Comparison of ENCODE assay signal across 23 cellular contexts in genomic region chr11:74123008-74123448, GRCh38. TPM values are rescaled to one million over a fixed set of nuclear protein-coding genes. Genes with fewer than 3 reads are reported as not detected.
A peak's percentile ranks its signal among the peaks of the same experiment; 100 is the strongest.
DNase-seq lines count a peak whose midpoint lies in the region; ATAC-seq and TF ChIP-seq lines count a peak whose summit lies in the region.
"Had no signal": no experiment of that assay in that cellular context is flagged by ENCODE, and none has a peak within 500 bp of the region (broad histone marks: within the 10 kb centered on the region; RNA-seq: fewer than 3 reads in every experiment).

No MANE protein-coding gene starts in this region.

- H3K4me1 ChIP-seq in HEK293 (ENCODE audit: control insufficient read depth, insufficient read depth, low read length): no peaks in the 10 kb centered on the region
- H3K4me1 ChIP-seq: adrenal gland had no signal

- intact Hi-C loops in left colon (cut with DNase I, micrococcal nuclease): no loop called here

- H3K4me3 ChIP-seq in AG09309 (ENCODE audit: control insufficient read depth, low read depth, low read length): no peak overlapping the region
- H3K4me3 ChIP-seq in HEK293 (ENCODE audit: low read depth, low read length): no peak overlapping the region
- H3K4me3 ChIP-seq in astrocyte of the cerebellum (ENCODE audit: low read depth, low read length): no peak overlapping the region
- H3K4me3 ChIP-seq: adrenal gland had no signal

- H3K4me3 Mint-ChIP-seq in mesothelial cell of epicardium: no peak overlapping the region
- H3K4me3 Mint-ChIP-seq: CD8-positive, alpha-beta memory T cell; natural killer cell; stimulated activated naive B cell treated with anti-CD40 and anti-IgM and Interleukin-4, amounts not matched to agents 10 μg/mL and 1 μg/mL and 100 μg/mL, for 72 hours had no signal

- no peak for DNase-seq in AG09309 (ENCODE audit: low read depth)
- no peak for DNase-seq in astrocyte of the cerebellum (ENCODE audit: low read depth)
- DNase-seq in mesothelial cell of epicardium (ENCODE audit: low spot score in 2 of 2, unreplicated experiment in 2 of 2): no peak
- no peak for DNase-seq in DMS 273 (lab: John Stamatoyannopoulos, UW; ENCODE audit: unreplicated experiment)
- no peak for DNase-seq in HK-2 (ENCODE audit: unreplicated experiment)
- DNase-seq in left colon: no peak
- DNase-seq in NCI-H1092 (lab: John Stamatoyannopoulos, UW): no peak
- DNase-seq: activated gamma-delta T cell; caudate nucleus; CD8-positive, alpha-beta memory T cell; DND-41; mesenchymal stem cell; natural killer cell; NCI-H1436; NCI-H2171; NCI-H526 treated with DMSO at 0.1 percent for 48 hours; SIG-M5; stimulated activated CD4-positive, alpha-beta T cell treated with anti-CD3 and anti-CD28 coated beads, Interleukin-1b, Interleukin-23, amount 100 ng/mL, for 48 hours; stimulated activated naive B cell treated with anti-CD40 and anti-IgM and Interleukin-4, amounts not matched to agents 10 μg/mL and 1 μg/mL and 100 μg/mL, for 72 hours; WERI-Rb-1 had no signal

- peaks cover 0 to 16% of the 10 kb centered on the region in 2 experiments; a peak in 2 of 3 replicates for H3K36me3 ChIP-seq in HEK293 (ENCODE audit: control insufficient read depth in 2 of 2, insufficient read depth in 1 of 2, low read length in 2 of 2)
- H3K36me3 ChIP-seq: adrenal gland had no signal

- H3K27ac Mint-ChIP-seq in mesothelial cell of epicardium: peak overlapping the region; percentile 91
- H3K27ac Mint-ChIP-seq: stimulated activated naive B cell treated with anti-CD40 and anti-IgM and Interleukin-4, amounts not matched to agents 10 μg/mL and 1 μg/mL and 100 μg/mL, for 72 hours had no signal

- no peaks in the 10 kb centered on the region for H3K9me3 ChIP-seq in HEK293 (ENCODE audit: control insufficient read depth, insufficient read depth, low read depth, low read length)
- H3K9me3 ChIP-seq: adrenal gland had no signal

- POLR2A ChIA-PET in HEK293 (lab: Yijun Ruan, JAX): interaction anchor here (1.0 kb wide), 1 partner anchor 48 kb away, joined by 3 read pairs; the partner anchor contains the start of gene PPME1

- no peak overlapping the region for H3K27ac ChIP-seq in HEK293 (ENCODE audit: extremely low read depth, low read depth, low read length)
- H3K27ac ChIP-seq: adrenal gland, epithelial cell of prostate, WERI-Rb-1 had no signal

- in situ Hi-C loops in astrocyte of the cerebellum (cut with HindIII; ENCODE audit: low sequenced_read_pairs): no loop called here

- CTCF ChIA-PET in HEK293 (lab: Yijun Ruan, JAX): interaction anchor here (1.9 kb wide), 1 partner anchor 26 kb away, joined by 4 read pairs; no protein-coding TSS in a partner anchor

- no peak for ATAC-seq in left colon
- ATAC-seq: natural killer cell; stimulated activated naive B cell treated with anti-CD40 and anti-IgM and Interleukin-4, amounts not matched to agents 10 μg/mL and 1 μg/mL and 100 μg/mL, for 72 hours had no signal

- no peaks in the 10 kb centered on the region for H3K9me3 Mint-ChIP-seq in mesothelial cell of epicardium
- H3K9me3 Mint-ChIP-seq: CD8-positive, alpha-beta memory T cell; natural killer cell had no signal

- peak; percentile 35 for TF ChIP-seq CTCF in AG09309 (IDR thresholded peaks at IDR 0.05; ENCODE audit: control insufficient read depth, insufficient read depth, low read depth, low read length, missing control alignments)
- TF ChIP-seq CTCF in HEK293 (tag by site-specific recombination; IDR thresholded peaks at IDR 0.05): no peak
- TF ChIP-seq CTCF in astrocyte of the cerebellum (IDR thresholded peaks at IDR 0.05; ENCODE audit: low read depth, low read length, missing control alignments): peak; percentile 13
- TF ChIP-seq CTCF in mesothelial cell of epicardium (IDR thresholded peaks at IDR 0.05; ENCODE audit: unreplicated experiment): no peak

- H3K27me3 Mint-ChIP-seq in mesothelial cell of epicardium (ENCODE audit: low read depth): no peaks in the 10 kb centered on the region
- H3K27me3 Mint-ChIP-seq: CD8-positive, alpha-beta memory T cell; stimulated activated naive B cell treated with anti-CD40 and anti-IgM and Interleukin-4, amounts not matched to agents 10 μg/mL and 1 μg/mL and 100 μg/mL, for 72 hours had no signal

- H3K36me3 Mint-ChIP-seq in mesothelial cell of epicardium: peaks cover 16% of the 10 kb centered on the region
- H3K36me3 Mint-ChIP-seq: natural killer cell had no signal

- peaks cover 22% of the 10 kb centered on the region for H3K4me1 Mint-ChIP-seq in mesothelial cell of epicardium
- H3K4me1 Mint-ChIP-seq: CD8-positive, alpha-beta memory T cell; natural killer cell; stimulated activated naive B cell treated with anti-CD40 and anti-IgM and Interleukin-4, amounts not matched to agents 10 μg/mL and 1 μg/mL and 100 μg/mL, for 72 hours had no signal

TF ChIP-seq in HEK293, 187 proteins besides CTCF, POLR2A, EP300 and RAD21:
- TF ChIP-seq ZNF660 (tag by site-specific recombination; IDR thresholded peaks at IDR 0.05): no peak
- TF ChIP-seq GLI4 (tag by site-specific recombination; IDR thresholded peaks at IDR 0.05): no peak
- peak; percentile 68 for TF ChIP-seq ZNF664 (tag by site-specific recombination; IDR thresholded peaks at IDR 0.05)

RNA-seq across cellular contexts. Expression of gene C2CD3, which starts 47.8 kb away (rescaled TPM):
- total RNA-seq in mesothelial cell of epicardium (32.5 to 34.8 TPM (median 33.0 TPM) in 3 replicates), left colon (10 to 100 TPM; 19.2 to 22.7 TPM)

RNA-seq across cellular contexts. Expression of gene PPME1, which starts 48.1 kb away (rescaled TPM):
- total RNA-seq in mesothelial cell of epicardium: 50.6 to 52.8 TPM (median 51.6 TPM) in 3 replicates
- 10 to 100 TPM; 26.7 to 28.3 TPM for total RNA-seq in left colon

Comparison
In these comparisons a context has a peak if more than half of its experiments do, and no peak if none do; other contexts are left out.
1. CTCF ChIP-seq: peak in AG09309 (single experiment) and astrocyte of the cerebellum (single experiment); none in HEK293 (single experiment) and mesothelial cell of epicardium (single experiment).